In the genomic region with DNA sequence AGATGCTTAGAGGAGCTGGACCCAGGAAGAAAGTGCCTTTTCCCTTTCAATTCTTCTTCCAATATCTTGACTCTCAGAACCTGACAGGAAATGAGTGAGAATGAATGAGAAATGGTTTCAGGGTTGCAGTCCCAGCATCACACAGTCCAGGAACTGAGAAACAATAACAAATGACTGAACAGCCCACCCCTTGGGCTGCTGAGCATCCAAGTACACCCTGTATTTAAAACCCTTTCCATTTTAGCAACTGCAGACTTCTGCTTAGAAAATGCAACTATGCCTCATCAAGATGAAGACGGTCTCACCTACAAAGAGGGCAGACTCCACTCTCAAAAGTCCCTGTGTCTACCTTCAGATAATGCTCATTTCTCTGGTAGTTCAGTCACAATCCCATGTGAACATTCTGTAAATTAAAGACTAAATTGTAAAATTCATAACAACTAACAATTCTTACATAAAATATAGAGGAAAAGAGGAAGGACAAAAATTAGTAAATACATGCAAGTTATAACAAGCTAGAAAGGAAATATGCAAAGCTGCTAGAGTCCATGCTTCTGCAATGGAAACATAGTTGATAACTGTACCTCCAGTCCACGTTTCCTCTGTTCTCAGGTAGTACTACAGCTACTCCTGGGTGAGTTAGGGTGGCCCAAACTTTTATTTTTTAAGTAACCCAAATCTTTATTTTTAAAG, we compare ENCODE assay signal across 15 cellular contexts.
DNase-seq lines count a peak whose midpoint lies in the region; ATAC-seq lines count a peak whose summit lies in the region.
"Had no signal": no experiment of that assay in that cellular context is flagged by ENCODE, and none has a peak within 500 bp of the region (broad histone marks: within the 10 kb centered on the region; RNA-seq: fewer than 3 reads in every experiment).

No MANE protein-coding gene starts in this region.

- H3K36me3 Mint-ChIP-seq in IgD-negative memory B cell: peaks cover 2% of the 10 kb centered on the region

- H3K4me1 Mint-ChIP-seq in IgD-negative memory B cell: peaks cover 50 to 51% (median 51%) of the 10 kb centered on the region in 3 donors

- peak; percentile 89 for ATAC-seq in GM18858 (IDR thresholded peaks at IDR 0.05; ENCODE audit: unreplicated experiment)
- ATAC-seq in GM21447 (IDR thresholded peaks at IDR 0.05; ENCODE audit: unreplicated experiment): peak; percentile 71
- peak; percentile 78 for ATAC-seq in HG02981 (IDR thresholded peaks at IDR 0.05; ENCODE audit: unreplicated experiment)
- ATAC-seq: heart right ventricle had no signal

- no peaks in the 10 kb centered on the region for H3K27me3 Mint-ChIP-seq in IgD-negative memory B cell

- peak overlapping the region in 3 of 4 donors; percentile 58 to 91 (median 76) for H3K4me3 Mint-ChIP-seq in IgD-negative memory B cell

- H3K27ac Mint-ChIP-seq in IgD-negative memory B cell: peak overlapping the region; percentile 8 to 75 (median 25)

- H3K9me3 Mint-ChIP-seq in IgD-negative memory B cell: peaks cover 2 to 6% (median 4%) of the 10 kb centered on the region in 3 donors

- no peak for DNase-seq in superior temporal gyrus (ENCODE audit: extremely low spot score)
- DNase-seq in NCI-H345 (lab: John Stamatoyannopoulos, UW): no peak
- DNase-seq in islet precursor cell: no peak
- DNase-seq in ecto neural progenitor cell (ENCODE audit: low spot score): no peak
- DNase-seq: activated T-cell treated with anti-CD3 and anti-CD28 coated beads, Interleukin-2, amount 50 U/mL, for 1 hour; BE2C; heart right ventricle; NCI-H1092 treated with DMSO at 0.1 percent for 48 hours; NCI-H524 treated with DMSO at 0.1 percent for 48 hours; Right ventricle myocardium superior; stimulated activated CD4-positive, alpha-beta T cell treated with anti-CD3 and anti-CD28 coated beads, Interleukin-15, amount 100 ng/mL, for 24 hours had no signal
